8 cellular contexts compared by ENCODE assay signal in the genomic region with DNA sequence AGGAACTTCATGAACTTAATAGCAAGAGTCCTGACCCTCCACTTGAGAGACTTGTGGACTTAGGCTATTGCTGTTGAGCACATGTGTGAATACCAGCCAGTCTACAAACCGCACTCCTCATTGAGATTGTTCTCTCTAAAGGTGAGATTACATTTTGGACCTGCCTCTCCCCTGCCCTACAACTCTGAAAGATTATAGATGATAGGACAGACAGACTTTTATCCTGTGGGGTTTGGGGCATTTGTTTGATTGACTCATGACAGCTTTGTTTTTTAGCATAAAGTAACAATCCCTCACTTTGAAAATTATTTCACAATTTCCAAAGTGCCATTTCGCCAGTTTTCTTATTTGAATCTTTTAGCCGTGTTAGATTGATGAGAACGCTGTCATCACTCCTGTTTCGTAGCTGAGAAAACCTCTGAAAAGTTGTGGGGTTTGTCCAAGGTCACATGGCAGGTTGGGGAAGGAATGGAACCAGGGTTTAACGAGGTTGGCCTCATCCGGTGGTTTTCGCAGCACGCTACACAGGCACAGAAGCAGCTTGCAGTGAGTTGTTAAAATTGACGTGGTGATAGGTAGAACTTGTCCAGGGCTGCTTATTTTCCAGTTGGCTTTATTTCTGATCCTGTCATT. TPM values are rescaled to one million over a fixed set of nuclear protein-coding genes. Genes with fewer than 3 reads are reported as not detected.
DNase-seq lines count a peak whose midpoint lies in the region; ATAC-seq and TF ChIP-seq lines count a peak whose summit lies in the region.

No MANE protein-coding gene starts in this region.

- no peak for TF ChIP-seq CTCF in lower lobe of right lung (IDR thresholded peaks at IDR 0.05)
- TF ChIP-seq CTCF in tibial artery (IDR thresholded peaks at IDR 0.05): no peak

- no peaks in the 10 kb centered on the region for H3K9me3 ChIP-seq in lower lobe of right lung
- H3K9me3 ChIP-seq in thymus (ENCODE audit: control insufficient read depth): no peaks in the 10 kb centered on the region
- H3K9me3 ChIP-seq in tibial artery: no peaks in the 10 kb centered on the region

- no peaks in the 10 kb centered on the region for H3K36me3 ChIP-seq in lower lobe of right lung
- H3K36me3 ChIP-seq in thymus (ENCODE audit: control insufficient read depth, insufficient read depth): no peaks in the 10 kb centered on the region
- H3K36me3 ChIP-seq in tibial artery: no peaks in the 10 kb centered on the region

- ATAC-seq in GM19438 (IDR thresholded peaks at IDR 0.05; ENCODE audit: low read depth, unreplicated experiment) (peak; percentile 24), HG03565 (IDR thresholded peaks at IDR 0.05; ENCODE audit: unreplicated experiment) (peak; percentile 29), lower lobe of right lung (peak; percentile 38 to 53), GM18858 (IDR thresholded peaks at IDR 0.05; ENCODE audit: unreplicated experiment) (no peak)

- intact Hi-C loops in lower lobe of right lung (cut with DNase I): no loop called here
- intact Hi-C loops in tibial artery (cut with DNase I; ENCODE audit: low total_unique reads): no loop called here

- WGBS in thymus: 4% methylated on average over 10 of the region's 10 CpGs

- peak; percentile 73 for DNase-seq in activated CD8-positive, alpha-beta memory T cell treated with anti-CD3 and anti-CD28 coated beads, Interleukin-2, amount 50 U/mL, for 4 hours
- no peak for DNase-seq in lower lobe of right lung
- no peak for DNase-seq in DMS114 treated with DMSO at 0.1 percent for 48 hours (lab: John Stamatoyannopoulos, UW; ENCODE audit: unreplicated experiment)
- no peak for DNase-seq in tibial artery

- H3K27ac ChIP-seq in lower lobe of right lung: peak overlapping the region; percentile 77
- H3K27ac ChIP-seq in thymus (ENCODE audit: low read depth): peak overlapping the region; percentile 99
- H3K27ac ChIP-seq in tibial artery: no peak overlapping the region

- H3K4me3 ChIP-seq in lower lobe of right lung (peak overlapping the region; percentile 39), thymus (ENCODE audit: low read length) (peak overlapping the region; percentile 73), tibial artery (no peak overlapping the region)

- H3K4me1 ChIP-seq in lower lobe of right lung (peaks cover 40% of the 10 kb centered on the region), thymus (ENCODE audit: control insufficient read depth, insufficient read depth, low read length) (peaks cover 33% of the 10 kb centered on the region), tibial artery (peaks cover 0 to 9% (median 0%) of the 10 kb centered on the region in 4 donors)

- H3K27me3 ChIP-seq in lower lobe of right lung (ENCODE audit: low read depth): no peaks in the 10 kb centered on the region
- no peaks in the 10 kb centered on the region for H3K27me3 ChIP-seq in thymus (ENCODE audit: control insufficient read depth, insufficient read depth)
- no peaks in the 10 kb centered on the region for H3K27me3 ChIP-seq in tibial artery

RNA-seq across cellular contexts. Expression of gene EVL, which starts 0.8 kb away (rescaled TPM):
- total RNA-seq in lower lobe of right lung: 226 TPM
- polyA plus RNA-seq in thymus: 233 TPM

Comparison
In these comparisons a context has a peak if more than half of its experiments do, and no peak if none do; other contexts are left out.
1. H3K27ac ChIP-seq: peak in lower lobe of right lung (single experiment) and thymus (single experiment); none in tibial artery (0 of 2).
2. H3K4me3 ChIP-seq: peak in lower lobe of right lung (single experiment) and thymus (single experiment); none in tibial artery (0 of 2).